ENCODE assay signal across 23 cellular contexts in the genomic region with DNA sequence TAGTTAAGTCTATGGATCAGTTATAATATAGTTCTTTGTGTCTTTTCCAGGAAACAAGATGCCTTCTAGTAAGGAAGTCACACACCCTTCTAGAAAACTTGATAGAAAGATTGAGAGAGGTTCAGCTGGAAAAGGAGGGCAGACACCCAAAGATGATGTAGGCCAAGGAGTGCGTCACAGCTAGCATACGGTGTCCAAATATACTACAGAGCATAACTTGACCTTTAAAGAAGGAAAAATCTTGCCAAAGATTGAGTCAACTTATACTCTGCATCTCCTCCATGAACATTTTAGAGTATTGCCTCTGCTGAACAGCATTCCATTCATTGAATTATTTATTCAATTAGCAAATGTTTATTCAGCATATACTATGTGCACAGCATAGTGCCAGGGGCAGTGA. TPM values are rescaled to one million over a fixed set of nuclear protein-coding genes. Genes with fewer than 3 reads are reported as not detected.
"Had no signal": no experiment of that assay in that cellular context is flagged by ENCODE, and none has a peak within 500 bp of the region (broad histone marks: within the 10 kb centered on the region; RNA-seq: fewer than 3 reads in every experiment).

No MANE protein-coding gene starts in this region.

- DNase-seq: activated CD4-positive, alpha-beta memory T cell treated with anti-CD3 and anti-CD28 coated beads, Interleukin-2, amount 10 ng/mL, durations not matched to agents 7 days and 5 days; activated CD4-positive, alpha-beta T cell treated with anti-CD3 and anti-CD28 coated beads for 4 hours; activated effector memory CD4-positive, alpha-beta T cell treated with anti-CD3 and anti-CD28 coated beads, Interleukin-2, amount 50 U/mL, for 16 hours; activated T-cell treated with anti-CD3 and anti-CD28 coated beads, Interleukin-2, amount 50 U/mL, for 24 hours; amniotic stem cell; body of pancreas; cerebellar nuclear complex; dermis blood vessel endothelial cell; foreskin keratinocyte; glutamatergic neuron; left colon; naive B cell; ovary; sigmoid colon; stimulated activated CD4-positive, alpha-beta T cell treated with anti-CD3 and anti-CD28 coated beads, Interleukin-12 subunit alpha, Interleukin-12 subunit beta, amount 100 ng/mL, for 4 hours; stimulated activated CD4-positive, alpha-beta T cell treated with anti-CD3 and anti-CD28 coated beads, Interleukin-2, amount 100 ng/mL, for 24 hours; stomach; upper lobe of right lung had no signal

- H3K27ac ChIP-seq: body of pancreas, epithelial cell of prostate, foreskin keratinocyte, ovary, sigmoid colon, stomach, thoracic aorta, upper lobe of right lung had no signal

- H3K36me3 ChIP-seq: ovary, sigmoid colon, stomach, thoracic aorta, upper lobe of right lung had no signal

- H3K4me3 ChIP-seq: body of pancreas, ovary, sigmoid colon, stomach, thoracic aorta, upper lobe of right lung had no signal

- H3K27me3 ChIP-seq: body of pancreas, foreskin keratinocyte, ovary, sigmoid colon, stomach, upper lobe of right lung had no signal

- ATAC-seq: activated naive CD4-positive, alpha-beta T cell treated with anti-CD3 and anti-CD28 coated beads, Interleukin-2, amount 50 U/mL, for 72 hours; body of pancreas; foreskin keratinocyte; left colon; upper lobe of right lung had no signal

- H3K9me3 ChIP-seq: body of pancreas, ovary, sigmoid colon, stomach, thoracic aorta, upper lobe of right lung had no signal

- H3K4me1 ChIP-seq: body of pancreas, sigmoid colon, stomach, upper lobe of right lung had no signal

RNA-seq across cellular contexts. Expression of a gene that starts 52.0 kb away (rescaled TPM):
- total RNA-seq: activated CD4-positive, alpha-beta memory T cell treated with anti-CD3 and anti-CD28 coated beads, Interleukin-2, amount 10 ng/mL, durations not matched to agents 7 days and 5 days; activated naive CD4-positive, alpha-beta T cell treated with anti-CD3 and anti-CD28 coated beads, Interleukin-2, amount 50 U/mL, for 72 hours; dermis blood vessel endothelial cell; lung microvascular endothelial cell; pulmonary artery endothelial cell; sigmoid colon; thoracic aorta had no signal
- polyA plus RNA-seq: ovary had no signal
